Comparison of ENCODE assay signal across 8 cellular contexts in the genomic region with DNA sequence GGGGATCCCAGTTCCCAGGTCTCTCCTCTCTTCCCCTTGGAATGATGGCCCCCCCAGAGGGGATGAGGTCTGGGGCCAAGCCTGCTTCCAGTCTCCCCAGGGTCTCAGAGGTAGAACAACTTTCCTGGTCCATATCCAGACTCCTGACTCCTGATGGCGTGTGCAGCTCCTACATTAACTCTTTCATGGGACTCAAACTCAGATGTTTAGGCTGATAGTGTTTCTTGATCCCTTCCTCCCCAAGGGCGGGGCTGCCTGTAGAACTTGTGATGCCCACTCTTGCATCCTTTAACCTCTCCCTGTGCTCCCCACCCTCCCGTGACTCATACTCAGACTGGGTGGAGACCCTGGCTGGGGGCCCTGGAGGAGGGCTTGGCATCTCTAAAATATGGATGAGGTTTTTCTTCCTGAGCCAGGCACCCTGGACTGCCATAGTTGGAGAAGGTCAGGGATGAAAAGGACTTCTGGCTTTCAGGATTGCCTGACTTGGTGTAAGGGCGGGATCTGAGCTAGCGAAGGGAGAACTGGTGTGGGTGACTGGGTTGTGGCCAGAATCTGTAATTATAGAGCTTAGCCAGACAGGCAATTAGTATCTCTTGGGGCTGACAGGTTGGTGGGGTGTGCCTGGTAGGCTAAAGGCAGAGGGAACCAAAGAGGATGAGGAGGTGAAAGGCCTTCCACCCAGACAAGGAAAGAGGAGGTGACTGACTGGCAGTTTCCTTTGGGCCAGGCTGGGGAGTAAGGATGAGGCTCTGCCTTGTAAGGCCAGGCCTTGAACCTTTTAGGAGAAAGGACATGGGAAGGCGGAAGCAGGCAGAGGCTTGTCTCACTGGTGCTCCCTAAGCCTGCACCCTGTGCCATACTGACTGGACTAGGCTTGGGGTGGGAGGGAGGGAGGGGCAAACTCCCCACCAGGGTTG. TPM values are rescaled to one million over a fixed set of nuclear protein-coding genes. Genes with fewer than 3 reads are reported as not detected.
A peak's percentile ranks its signal among the peaks of the same experiment; 100 is the strongest.
DNase-seq lines count a peak whose midpoint lies in the region; ATAC-seq and TF ChIP-seq lines count a peak whose summit lies in the region.

No MANE protein-coding gene starts in this region.

- H3K4me3 Mint-ChIP-seq in endothelial cell (ENCODE audit: unreplicated experiment) (peak overlapping the region; percentile 96), nephron progenitor cell (peak overlapping the region; percentile 95)

- peaks cover 17% of the 10 kb centered on the region for H3K4me1 ChIP-seq in GM23248 (ENCODE audit: insufficient read depth)

- H3K9me2 ChIP-seq in GM23248 (ENCODE audit: insufficient read depth) = no peaks in the 10 kb centered on the region

- no peaks in the 10 kb centered on the region for H3K9me3 ChIP-seq in GM23248 (ENCODE audit: low read depth)

- H4K20me1 ChIP-seq in GM23248 (ENCODE audit: insufficient read depth) = 0 out of 2 replicates have a peak, but pooled peaks cover 4% of the 10 kb centered on the region

- peaks cover 38% of the 10 kb centered on the region for H3K79me2 ChIP-seq in GM23248 (ENCODE audit: insufficient read depth)

- H3K4me1 Mint-ChIP-seq in endothelial cell (ENCODE audit: unreplicated experiment) = peaks cover 43% of the 10 kb centered on the region
- H3K4me1 Mint-ChIP-seq in nephron progenitor cell = peaks cover 40% of the 10 kb centered on the region

- H3K9ac ChIP-seq in GM23248 = peak overlapping the region; percentile 98

- TF ChIP-seq CTCF in endothelial cell (IDR thresholded peaks at IDR 0.05; ENCODE audit: unreplicated experiment) (no peak), nephron progenitor cell (IDR thresholded peaks at IDR 0.05) (peak; percentile 23)

- peak overlapping the region; percentile 45 for H2AFZ ChIP-seq in GM23248

- peak overlapping the region; percentile 100 for H3K27ac ChIP-seq in GM23248

- H3K4me3 ChIP-seq in GM23248 = peak overlapping the region; percentile 84

- H3K27ac Mint-ChIP-seq in endothelial cell (ENCODE audit: unreplicated experiment) (peak overlapping the region; percentile 84), nephron progenitor cell (no peak overlapping the region)

- H3K27me3 ChIP-seq in GM23248 (replicated peaks; ENCODE audit: insufficient read depth) = no peaks in the 10 kb centered on the region

- DNase-seq in GM23248 = peak; percentile 94
- peak; percentile 66 for DNase-seq in RPMI8226
- DNase-seq in endothelial cell (ENCODE audit: low spot score) = no peak
- DNase-seq in nephron progenitor cell = no peak

- H3F3A ChIP-seq in GM23248 (ENCODE audit: insufficient read depth) = peaks cover 6% of the 10 kb centered on the region

- H3K36me3 Mint-ChIP-seq in endothelial cell (ENCODE audit: low read depth, unreplicated experiment) (peaks cover 10% of the 10 kb centered on the region), nephron progenitor cell (ENCODE audit: low read depth) (peaks cover 14% of the 10 kb centered on the region)

- WGBS in GM23248 (ENCODE audit: low coverage in 1 of 2, low lambda C conversion rate in 2 of 2, missing lambda C conversion rate in 2 of 2), 2 experiments = 3 to 12% methylated on average over 5 to 6 of the region's 6 CpGs

- H3K27me3 Mint-ChIP-seq in endothelial cell (ENCODE audit: unreplicated experiment) = peaks cover 9% of the 10 kb centered on the region
- H3K27me3 Mint-ChIP-seq in nephron progenitor cell (ENCODE audit: low read depth, poor library complexity) = peaks cover 27% of the 10 kb centered on the region

- in situ Hi-C loops in GM23248 (cut with MboI) = no loop called here

- peak overlapping the region; percentile 78 for H3K4me2 ChIP-seq in GM23248 (ENCODE audit: unreplicated experiment)

- peaks cover 6% of the 10 kb centered on the region for H3K36me3 ChIP-seq in GM23248 (ENCODE audit: low read depth)

- H3K9me3 Mint-ChIP-seq in endothelial cell (ENCODE audit: unreplicated experiment) (no peaks in the 10 kb centered on the region), nephron progenitor cell (no peaks in the 10 kb centered on the region)

- ATAC-seq in activated CD4-positive, CD25-positive, alpha-beta regulatory T cell treated with anti-CD3 and anti-CD28 coated beads, Interleukin-2, amount 50 U/mL, for 24 hours = no peak
- ATAC-seq in HG03521 (IDR thresholded peaks at IDR 0.05; ENCODE audit: unreplicated experiment) = no peak
- no peak for ATAC-seq in HG02973 (IDR thresholded peaks at IDR 0.05; ENCODE audit: unreplicated experiment)
- no peak for ATAC-seq in GM18867 (IDR thresholded peaks at IDR 0.05; ENCODE audit: unreplicated experiment)

RNA-seq across cellular contexts. Expression of a gene that starts 1.5 kb away (rescaled TPM):
- total RNA-seq in GM23248 (2014; rRNA removed; shearing (Covaris generic)) = 200 and 203 TPM in 2 replicates
- 17.6 and 20.1 TPM in 2 replicates for polyA plus RNA-seq in GM23248 (2016; fragmentation: Nextera tagmentation; extraction: Ambion mirVana)
- 58.1 TPM for total RNA-seq in endothelial cell (ENCODE audit: unreplicated experiment)

RNA-seq across cellular contexts. Expression of a gene that starts 5.9 kb away (rescaled TPM):
- not detected in 2 replicates for total RNA-seq in GM23248 (2014; rRNA removed; shearing (Covaris generic))
- polyA plus RNA-seq in GM23248 (2016; fragmentation: Nextera tagmentation; extraction: Ambion mirVana) = not detected in 2 replicates
- total RNA-seq in endothelial cell (ENCODE audit: unreplicated experiment) = not detected

RNA-seq across cellular contexts. Expression of a gene that starts 54.4 kb away (rescaled TPM):
- 142 and 169 TPM in 2 replicates for total RNA-seq in GM23248 (2014; rRNA removed; shearing (Covaris generic))
- 172 and 178 TPM in 2 replicates for polyA plus RNA-seq in GM23248 (2016; fragmentation: Nextera tagmentation; extraction: Ambion mirVana)
- 57.1 TPM for total RNA-seq in endothelial cell (ENCODE audit: unreplicated experiment)

Comparison
In these comparisons a context has a peak if more than half of its experiments do, and no peak if none do; other contexts are left out.
1. DNase-seq: peak in GM23248 (single experiment) and RPMI8226 (single experiment); none in endothelial cell (single experiment) and nephron progenitor cell (single experiment).